In the genomic region with DNA sequence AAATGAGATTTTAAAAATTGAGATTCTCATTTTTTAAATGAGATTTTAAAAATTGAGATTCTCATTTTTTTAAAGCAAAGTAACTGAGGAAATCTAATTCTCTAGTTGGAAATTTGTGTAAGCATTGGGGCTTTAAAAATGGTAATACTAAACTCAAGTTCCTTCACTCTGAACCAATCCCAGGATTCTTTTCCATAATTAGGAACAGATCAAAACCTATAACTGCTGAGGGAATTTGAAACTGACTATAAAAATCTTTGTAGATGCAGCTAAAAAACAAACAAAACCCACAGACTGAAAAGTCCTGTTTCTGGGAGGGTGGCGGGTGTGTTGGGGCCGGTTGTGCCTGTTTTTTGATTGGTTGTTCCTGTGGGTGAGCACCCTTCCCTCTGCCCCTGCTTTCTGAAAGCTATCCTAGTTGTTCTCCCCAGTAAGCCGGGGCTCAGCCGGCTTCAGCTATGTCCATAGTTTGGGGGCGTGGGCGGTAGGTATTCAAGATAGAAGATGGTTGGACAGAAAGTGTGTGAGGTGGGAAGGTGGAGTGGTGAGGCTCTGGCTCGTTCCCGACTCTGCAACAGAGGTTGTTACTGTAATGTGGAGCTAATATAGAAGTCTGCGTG, we compare ENCODE assay signal across 24 cellular contexts. TPM values are rescaled to one million over a fixed set of nuclear protein-coding genes. Genes with fewer than 3 reads are reported as not detected.
DNase-seq lines count a peak whose midpoint lies in the region; TF ChIP-seq lines count a peak whose summit lies in the region.
"Had no signal": no experiment of that assay in that cellular context is flagged by ENCODE, and none has a peak within 500 bp of the region (broad histone marks: within the 10 kb centered on the region; RNA-seq: fewer than 3 reads in every experiment).

No MANE protein-coding gene starts in this region.

- no peaks in the 10 kb centered on the region for H3K27me3 ChIP-seq in adipocyte (replicated peaks; ENCODE audit: control insufficient read depth, insufficient read depth, low read length)
- H3K27me3 ChIP-seq: foreskin keratinocyte, SJCRH30 had no signal

- H3K27me3 Mint-ChIP-seq in progenitor cell of endocrine pancreas, result no peaks in the 10 kb centered on the region
- H3K27me3 Mint-ChIP-seq: activated CD4-positive, alpha-beta T cell treated with anti-CD3 and anti-CD28 coated beads for 36 hours; CD4-positive, alpha-beta T cell; naive B cell had no signal

- H3K9me3 Mint-ChIP-seq in progenitor cell of endocrine pancreas (ENCODE audit: low read depth), result no peaks in the 10 kb centered on the region
- H3K9me3 Mint-ChIP-seq: CD4-positive, alpha-beta T cell had no signal

- H3K9ac ChIP-seq in adipocyte (ENCODE audit: low read length), result no peak overlapping the region

- DNase-seq in EL (peak; percentile 8), adipocyte (ENCODE audit: low read depth) (peak; percentile 78), fibroblast of villous mesenchyme (ENCODE audit: low read depth) (peak; percentile 15), progenitor cell of endocrine pancreas (ENCODE audit: low spot score, unreplicated experiment) (no peak), activated gamma-delta T cell treated with Interleukin-2 at 50 U/mL for 16 hours (no peak), NCI-H2171 (lab: John Stamatoyannopoulos, UW) (no peak), COLO829 (ENCODE audit: low spot score) (no peak), NCI-H774 (lab: John Stamatoyannopoulos, UW) (no peak)
- DNase-seq: activated CD4-positive, alpha-beta T cell treated with anti-CD3 and anti-CD28 coated beads for 36 hours; activated CD8-positive, alpha-beta memory T cell treated with anti-CD3 and anti-CD28 coated beads, Interleukin-2, amount 50 U/mL, for 4 hours; activated naive CD4-positive, alpha-beta T cell; CD4-positive, alpha-beta T cell; foreskin keratinocyte; GOT3; naive B cell; NCI-H1694; NCI-H446; SJCRH30; stimulated activated CD4-positive, alpha-beta T cell treated with anti-CD3 and anti-CD28 coated beads, Interleukin-12 subunit alpha, Interleukin-12 subunit beta, amount 100 ng/mL, for 4 hours; stimulated activated naive CD4-positive, alpha-beta T cell; trophoblast cell had no signal

- no peak overlapping the region for H3K4me3 Mint-ChIP-seq in progenitor cell of endocrine pancreas (ENCODE audit: low read depth)
- H3K4me3 Mint-ChIP-seq: activated CD4-positive, alpha-beta T cell treated with anti-CD3 and anti-CD28 coated beads for 36 hours; CD4-positive, alpha-beta T cell; naive B cell had no signal

- peaks cover 12% of the 10 kb centered on the region for H3K36me3 Mint-ChIP-seq in progenitor cell of endocrine pancreas (ENCODE audit: insufficient read depth)

- H3K27ac Mint-ChIP-seq in progenitor cell of endocrine pancreas, result peak overlapping the region; percentile 31
- H3K27ac Mint-ChIP-seq: activated CD4-positive, alpha-beta T cell treated with anti-CD3 and anti-CD28 coated beads for 36 hours; CD4-positive, alpha-beta T cell had no signal

- peaks cover 6% of the 10 kb centered on the region for H3K4me1 Mint-ChIP-seq in progenitor cell of endocrine pancreas (ENCODE audit: low read depth)
- H3K4me1 Mint-ChIP-seq: activated CD4-positive, alpha-beta T cell treated with anti-CD3 and anti-CD28 coated beads for 36 hours; naive B cell had no signal

- no peak for TF ChIP-seq CTCF in fibroblast of villous mesenchyme (IDR thresholded peaks at IDR 0.05; ENCODE audit: insufficient read depth, low read depth, low read length)
- no peak for TF ChIP-seq CTCF in progenitor cell of endocrine pancreas (IDR thresholded peaks at IDR 0.05; ENCODE audit: unreplicated experiment)

- H3K9me3 ChIP-seq in adipocyte (ENCODE audit: control insufficient read depth, low read length), result no peaks in the 10 kb centered on the region
- H3K9me3 ChIP-seq: SJCRH30 had no signal

- H3K4me3 ChIP-seq in adipocyte (ENCODE audit: low read length) (no peak overlapping the region), fibroblast of villous mesenchyme (ENCODE audit: low read depth, low read length) (no peak overlapping the region)
- H3K4me3 ChIP-seq: SJCRH30 had no signal

- H3K4me1 ChIP-seq in adipocyte (ENCODE audit: control insufficient read depth, insufficient read depth, low read length), result no peaks in the 10 kb centered on the region
- H3K4me1 ChIP-seq: foreskin keratinocyte, SJCRH30 had no signal

- H3K36me3 ChIP-seq in adipocyte (ENCODE audit: control insufficient read depth, insufficient read depth, low read length, severe bottlenecking), result peaks cover 12% of the 10 kb centered on the region
- H3K36me3 ChIP-seq: SJCRH30 had no signal

RNA-seq across cellular contexts. Expression of a gene that starts 49.3 kb away (rescaled TPM):
- total RNA-seq in fibroblast of villous mesenchyme (not detected in 2 replicates), progenitor cell of endocrine pancreas (not detected in 2 replicates)
- total RNA-seq: activated CD4-positive, alpha-beta T cell treated with anti-CD3 and anti-CD28 coated beads for 36 hours; CD4-positive, alpha-beta T cell; dermis microvascular lymphatic vessel endothelial cell; foreskin keratinocyte; lower leg skin; M059J; SJCRH30 had no signal

Comparison
In these comparisons a context has a peak if more than half of its experiments do, and no peak if none do; other contexts are left out.
1. DNase-seq: peak in EL (single experiment), adipocyte (single experiment) and fibroblast of villous mesenchyme (single experiment); none in progenitor cell of endocrine pancreas (single experiment), activated gamma-delta T cell treated with Interleukin-2 at 50 U/mL for 16 hours (single experiment), NCI-H2171 (single experiment), COLO829 (single experiment) and NCI-H774 (single experiment).